In genomic region chr4:51844157-51845054, GRCh38 we compare ENCODE assay signal across 8 cellular contexts. TPM values are rescaled to one million over a fixed set of nuclear protein-coding genes. Genes with fewer than 3 reads are reported as not detected.
A peak's percentile ranks its signal among the peaks of the same experiment; 100 is the strongest.
DNase-seq lines count a peak whose midpoint lies in the region; ATAC-seq, FAIRE-seq and TF ChIP-seq lines count a peak whose summit lies in the region.

No MANE protein-coding gene starts in this region.

- H3K4me2 ChIP-seq in smooth muscle cell, result peak overlapping the region; percentile 92

- peaks cover 53% of the 10 kb centered on the region for H3K79me2 ChIP-seq in ACC112 (ENCODE audit: control insufficient read depth, insufficient read depth, low read length, unreplicated experiment)
- H3K79me2 ChIP-seq in smooth muscle cell (ENCODE audit: low read depth), result peaks cover 47% of the 10 kb centered on the region

- H3K9me3 ChIP-seq in WERI-Rb-1 (ENCODE audit: severe bottlenecking), result no peaks in the 10 kb centered on the region
- no peaks in the 10 kb centered on the region for H3K9me3 ChIP-seq in smooth muscle cell (replicated peaks; ENCODE audit: low read depth)

- H3K36me3 ChIP-seq in ACC112 (ENCODE audit: insufficient read depth, low read length), result no peaks in the 10 kb centered on the region
- H3K36me3 ChIP-seq in WERI-Rb-1, result peaks cover 10% of the 10 kb centered on the region
- H3K36me3 ChIP-seq in bronchial epithelial cell (ENCODE audit: control insufficient read depth, insufficient read depth, low read length), result no peaks in the 10 kb centered on the region
- H3K36me3 ChIP-seq in smooth muscle cell (ENCODE audit: low read depth), result no peaks in the 10 kb centered on the region

- peak; percentile 48 for ATAC-seq in GM18868 (IDR thresholded peaks at IDR 0.05; ENCODE audit: unreplicated experiment)
- ATAC-seq in HG03103 (IDR thresholded peaks at IDR 0.05; ENCODE audit: low read depth, unreplicated experiment), result peak; percentile 38

- H3K9ac ChIP-seq in smooth muscle cell (ENCODE audit: low read depth), result peak overlapping the region; percentile 58

- H3K4me3 ChIP-seq in ACC112 (ENCODE audit: low read depth, low read length), result peak overlapping the region; percentile 90
- H3K4me3 ChIP-seq in WERI-Rb-1 (ENCODE audit: low read depth, low read length), result peak overlapping the region; percentile 51
- H3K4me3 ChIP-seq in bronchial epithelial cell (ENCODE audit: low read depth, low read length), result peak overlapping the region; percentile 88
- peak overlapping the region; percentile 75 for H3K4me3 ChIP-seq in smooth muscle cell

- no peaks in the 10 kb centered on the region for H3K27me3 ChIP-seq in ACC112 (ENCODE audit: insufficient read depth, low read length)
- H3K27me3 ChIP-seq in WERI-Rb-1 (ENCODE audit: insufficient read depth, low read depth, severe bottlenecking), result no peaks in the 10 kb centered on the region
- no peaks in the 10 kb centered on the region for H3K27me3 ChIP-seq in bronchial epithelial cell (ENCODE audit: control insufficient read depth, insufficient read depth, low read length)
- no peaks in the 10 kb centered on the region for H3K27me3 ChIP-seq in smooth muscle cell (ENCODE audit: low read depth)

- no peaks in the 10 kb centered on the region for H3F3A ChIP-seq in smooth muscle cell (ENCODE audit: low read depth)

- H4K20me1 ChIP-seq in smooth muscle cell (ENCODE audit: low read depth), result peaks cover 47% of the 10 kb centered on the region

- no peak for FAIRE-seq in bronchial epithelial cell (lab: Jason Lieb, UNC)

- peak; percentile 75 for DNase-seq in NCI-H2171 (lab: John Stamatoyannopoulos, UW)
- DNase-seq in WERI-Rb-1, result peak; percentile 93
- peak; percentile 85 for DNase-seq in bronchial epithelial cell (ENCODE audit: low read depth)
- peak; percentile 78 for DNase-seq in iPS-NIHi7 (ENCODE audit: extremely low spot score)
- peak; percentile 71 for DNase-seq in smooth muscle cell (lab: John Stamatoyannopoulos, UW; ENCODE audit: unreplicated experiment)

- TF ChIP-seq CTCF in WERI-Rb-1 (IDR thresholded peaks at IDR 0.05; ENCODE audit: low read depth, low read length), result no peak
- TF ChIP-seq CTCF in bronchial epithelial cell (IDR thresholded peaks at IDR 0.05; ENCODE audit: insufficient read depth, low read length, severe bottlenecking), result no peak
- TF ChIP-seq CTCF in smooth muscle cell (IDR thresholded peaks at IDR 0.05; ENCODE audit: borderline replicate concordance, insufficient read depth, poor library complexity, severe bottlenecking), result no peak

- WGBS in smooth muscle cell (ENCODE audit: low lambda C conversion rate), result under 1% methylated on average over 40 of the region's 71 CpGs

- H3K27ac ChIP-seq in ACC112 (ENCODE audit: low read depth, low read length), result peak overlapping the region; percentile 64
- H3K27ac ChIP-seq in WERI-Rb-1, result peak overlapping the region; percentile 57
- peak overlapping the region; percentile 56 for H3K27ac ChIP-seq in smooth muscle cell (ENCODE audit: low read depth)

- peaks cover 25% of the 10 kb centered on the region for H3K4me1 ChIP-seq in ACC112 (ENCODE audit: control insufficient read depth, insufficient read depth, low read length, unreplicated experiment)
- peaks cover 37% of the 10 kb centered on the region for H3K4me1 ChIP-seq in smooth muscle cell (ENCODE audit: low read depth)

- H2AFZ ChIP-seq in ACC112 (ENCODE audit: low read length, unreplicated experiment) (peak overlapping the region; percentile 73), smooth muscle cell (ENCODE audit: low read depth) (peak overlapping the region; percentile 85)

RNA-seq across cellular contexts. Expression of gene DCUN1D4, which starts 1.5 kb away (rescaled TPM):
- total RNA-seq in bronchial epithelial cell, result 28.7 and 34.7 TPM in 2 replicates
- 22.9 and 31.5 TPM in 2 replicates for total RNA-seq in smooth muscle cell
- polyA plus RNA-seq in smooth muscle cell, result 14.1 and 19.8 TPM in 2 replicates

Comparison
In these comparisons a context has a peak if more than half of its experiments do, and no peak if none do; other contexts are left out.
1. Peak in every context shown above with its lines: DNase-seq, ATAC-seq, H3K4me3 ChIP-seq and H3K27ac ChIP-seq.